1 cellular context compared by ENCODE assay signal in genomic region chr11:102148059-102148458, GRCh38.
TF ChIP-seq lines count a peak whose summit lies in the region.

No MANE protein-coding gene starts in this region.

TF ChIP-seq in IMR-90, 13 proteins besides CTCF, POLR2A, EP300 and RAD21:
- TF ChIP-seq ELK1 (IDR thresholded peaks at IDR 0.05; ENCODE audit: borderline replicate concordance, low read depth, low read length): no peak
- no peak for TF ChIP-seq SMC3 (IDR thresholded peaks at IDR 0.05; ENCODE audit: low read depth, low read length)
- no peak for TF ChIP-seq BHLHE40 (IDR thresholded peaks at IDR 0.05; ENCODE audit: low read depth, low read length)
- no peak for TF ChIP-seq NFE2L2 (IDR thresholded peaks at IDR 0.05; ENCODE audit: low read depth, low read length)
- TF ChIP-seq CHD1 (IDR thresholded peaks at IDR 0.05; ENCODE audit: low read depth, low read length): no peak
- TF ChIP-seq RCOR1 (IDR thresholded peaks at IDR 0.05; ENCODE audit: insufficient replicate concordance, low read length): no peak
- TF ChIP-seq CEBPB (IDR thresholded peaks at IDR 0.05; ENCODE audit: low read depth, low read length): no peak
- TF ChIP-seq MAFK (IDR thresholded peaks at IDR 0.05; ENCODE audit: low read depth, low read length): no peak
